ENCODE assay signal across 23 cellular contexts in the genomic region with DNA sequence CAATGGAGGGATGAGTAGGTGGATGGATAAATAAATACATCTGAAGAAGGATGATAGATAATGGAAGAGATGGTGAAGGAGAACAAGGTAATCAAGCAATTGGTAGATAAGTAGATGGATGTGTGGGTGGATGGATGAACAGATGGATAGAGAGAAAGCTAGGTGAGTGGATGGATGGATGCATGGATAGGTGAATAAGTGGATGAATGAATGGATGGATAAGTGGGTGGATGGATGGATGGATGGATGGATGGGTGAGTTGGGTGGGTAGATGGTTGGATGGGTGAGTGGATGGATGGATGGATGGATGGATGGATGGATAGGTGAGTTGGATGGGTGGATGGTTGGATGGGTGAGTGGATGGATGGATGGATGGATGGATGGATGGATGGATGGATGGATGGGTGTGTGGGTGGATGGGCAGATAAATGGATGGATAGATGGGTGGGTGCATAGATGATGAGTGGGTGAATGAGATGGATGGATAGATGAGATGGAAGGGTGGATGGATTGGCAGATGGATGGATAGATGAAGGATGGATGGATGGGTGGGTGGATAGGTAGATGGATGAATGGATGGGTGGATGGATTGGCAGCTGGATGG. TPM values are rescaled to one million over a fixed set of nuclear protein-coding genes. Genes with fewer than 3 reads are reported as not detected.
"Had no signal": no experiment of that assay in that cellular context is flagged by ENCODE, and none has a peak within 500 bp of the region (broad histone marks: within the 10 kb centered on the region; RNA-seq: fewer than 3 reads in every experiment).

No MANE protein-coding gene starts in this region.

- H3K4me3 ChIP-seq: MG63, SJSA1, SK-N-MC had no signal

- H3K9me3 ChIP-seq: MG63, SJSA1 had no signal

- H3K27ac ChIP-seq: HL-60, SJSA1, SK-N-MC had no signal

- H3K36me3 ChIP-seq: MG63, SJSA1 had no signal

- DNase-seq: Karpas-422, KG1, MG63, NCI-H1092, NCI-H1105 treated with DMSO at 0.1 percent for 48 hours, NCI-H1417 treated with DMSO at 0.1 percent for 48 hours, NCI-H146, NCI-H1694 treated with DMSO at 0.1 percent for 48 hours, NCI-H1930, NCI-H2081, NCI-H2107, NCI-H226, NCI-H446, NCI-H510A, NCI-H524 treated with DMSO at 0.1 percent for 48 hours, NCI-H69, NCI-H774, Right ventricle myocardium superior, RPMI8226, SIG-M5 had no signal

- H3K4me1 ChIP-seq: SJSA1 had no signal

RNA-seq across cellular contexts. Expression of a gene that starts 13.4 kb away (rescaled TPM):
- total RNA-seq: SJSA1 had no signal

RNA-seq across cellular contexts. Expression of a gene that starts 18.2 kb away (rescaled TPM):
- total RNA-seq: SJSA1 had no signal

RNA-seq across cellular contexts. Expression of a gene that starts 34.9 kb away (rescaled TPM):
- total RNA-seq: SJSA1 had no signal
